9 cellular contexts compared by ENCODE assay signal in the genomic region with DNA sequence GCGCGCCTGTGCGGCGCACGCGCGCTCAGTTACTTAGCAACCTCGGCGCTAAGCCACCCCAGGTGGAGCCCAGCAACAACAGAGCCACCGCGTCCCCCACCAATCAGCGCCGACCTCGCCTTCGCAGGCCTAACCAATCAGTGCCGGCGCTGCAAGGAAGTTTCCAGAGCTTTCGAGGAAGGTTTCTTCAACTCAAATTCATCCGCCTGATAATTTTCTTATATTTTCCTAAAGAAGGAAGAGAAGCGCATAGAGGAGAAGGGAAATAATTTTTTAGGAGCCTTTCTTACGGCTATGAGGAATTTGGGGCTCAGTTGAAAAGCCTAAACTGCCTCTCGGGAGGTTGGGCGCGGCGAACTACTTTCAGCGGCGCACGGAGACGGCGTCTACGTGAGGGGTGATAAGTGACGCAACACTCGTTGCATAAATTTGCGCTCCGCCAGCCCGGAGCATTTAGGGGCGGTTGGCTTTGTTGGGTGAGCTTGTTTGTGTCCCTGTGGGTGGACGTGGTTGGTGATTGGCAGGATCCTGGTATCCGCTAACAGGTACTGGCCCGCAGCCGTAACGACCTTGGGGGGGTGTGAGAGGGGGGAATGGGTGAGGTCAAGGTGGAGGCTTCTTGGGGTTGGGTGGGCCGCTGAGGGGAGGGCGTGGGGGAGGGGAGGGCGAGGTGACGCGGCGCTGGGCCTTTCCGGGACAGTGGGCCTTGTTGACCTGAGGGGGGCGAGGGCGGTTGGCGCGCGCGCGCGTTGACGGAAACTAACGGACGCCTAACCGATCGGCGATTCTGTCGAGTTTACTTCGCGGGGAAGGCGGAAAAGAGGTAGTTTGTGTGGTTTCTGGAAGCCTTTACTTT. TPM values are rescaled to one million over a fixed set of nuclear protein-coding genes. Genes with fewer than 3 reads are reported as not detected.
DNase-seq lines count a peak whose midpoint lies in the region; ATAC-seq, FAIRE-seq and TF ChIP-seq lines count a peak whose summit lies in the region.
"Had no signal": no experiment of that assay in that cellular context is flagged by ENCODE, and none has a peak within 500 bp of the region (broad histone marks: within the 10 kb centered on the region; RNA-seq: fewer than 3 reads in every experiment).

A gene (plus strand): TSS at position 452 of the 856 bp plus-strand sequence. CDS start 817 bp downstream, outside the sequence.

- peaks cover 15% of the 10 kb centered on the region for H4K20me1 ChIP-seq in keratinocyte (ENCODE audit: control insufficient read depth, extremely low read depth, insufficient read depth, low read length)

- no peak for FAIRE-seq in keratinocyte (lab: Jason Lieb, UNC)
- FAIRE-seq: colon had no signal

- DNase-seq in AG08395 (ENCODE audit: low spot score) (peak; percentile 95), NCI-H345 treated with DMSO at 0.1 percent for 48 hours (lab: John Stamatoyannopoulos, UW; ENCODE audit: unreplicated experiment) (peak; percentile 86), cerebellar cortex (ENCODE audit: low spot score) (peak; percentile 94), keratinocyte (ENCODE audit: low read depth, low spot score) (peak; percentile 93)
- DNase-seq in stimulated activated CD4-positive, alpha-beta T cell treated with anti-CD3 and anti-CD28 coated beads, Interleukin-15, amount 100 ng/mL, for 1 hour (ENCODE audit: low read depth in 1 of 2, low spot score in 1 of 2), result peak; percentile 84 to 90

- H2AFZ ChIP-seq in keratinocyte (ENCODE audit: control insufficient read depth, low read length), result peak within 1 kb of the TSS; percentile 98

- peaks cover 21% of the 10 kb centered on the region for H3K4me1 ChIP-seq in keratinocyte (ENCODE audit: control insufficient read depth, extremely low read depth, insufficient read depth, low read length)

- ATAC-seq in GM18873 (IDR thresholded peaks at IDR 0.05; ENCODE audit: low FRiP score, unreplicated experiment) (peak; percentile 86), HG03159 (IDR thresholded peaks at IDR 0.05; ENCODE audit: unreplicated experiment) (peak; percentile 93)
- peak; percentile 98 to 99 for ATAC-seq in activated CD4-positive, CD25-positive, alpha-beta regulatory T cell treated with anti-CD3 and anti-CD28 coated beads, Interleukin-2, amount 50 U/mL, for 24 hours

- peak within 1 kb of the TSS; percentile 99 for H3K27ac ChIP-seq in keratinocyte (ENCODE audit: control insufficient read depth, insufficient read depth, low read length)

- peak within 1 kb of the TSS; percentile 61 to 98 (median 95) for H3K4me3 ChIP-seq in keratinocyte (ENCODE audit: control insufficient read depth in 2 of 3, extremely low read depth in 1 of 3, insufficient read depth in 2 of 3, low read depth in 1 of 3, low read length in 3 of 3)

- peaks cover 2 to 6% of the 10 kb centered on the region in 2 experiments for H3K36me3 ChIP-seq in keratinocyte (ENCODE audit: control insufficient read depth in 2 of 2, extremely low read depth in 1 of 2, insufficient read depth in 2 of 2, low read length in 2 of 2)

- H3K9me1 ChIP-seq in keratinocyte (ENCODE audit: control insufficient read depth, extremely low read depth, insufficient read depth, low read length), result no peaks in the 10 kb centered on the region

- H3K4me2 ChIP-seq in keratinocyte (ENCODE audit: control insufficient read depth, extremely low read depth, insufficient read depth, low read depth, low read length), result peak within 1 kb of the TSS; percentile 94

- no peaks in the 10 kb centered on the region for H3K27me3 ChIP-seq in keratinocyte (ENCODE audit: control insufficient read depth, extremely low read depth, insufficient read depth, low read length)

- TF ChIP-seq CTCF in keratinocyte (optimal IDR thresholded peaks at IDR 0.05 in 1 of 3, IDR thresholded peaks at IDR 0.05 in 1 of 3, conservative IDR thresholded peaks at IDR 0.05 in 1 of 3; ENCODE audit: extremely low read depth in 1 of 3, insufficient read depth in 2 of 3, low read length in 3 of 3), result peak in 1 of 3 experiments; percentile 4

- H3K9ac ChIP-seq in keratinocyte (ENCODE audit: control insufficient read depth, extremely low read depth, insufficient read depth, low read length), result peak within 1 kb of the TSS; percentile 94

- dilution Hi-C loops in keratinocyte (cut with MboI; ENCODE audit: extremely low pct_ligation_motif_present, low sequenced_read_pairs), result no loop called here

- H3K79me2 ChIP-seq in keratinocyte (ENCODE audit: control insufficient read depth, insufficient read depth, low read length), result peaks cover 19% of the 10 kb centered on the region

- no peaks in the 10 kb centered on the region for H3K9me3 ChIP-seq in keratinocyte (ENCODE audit: control insufficient read depth, low read depth, low read length)

RNA-seq across cellular contexts. Expression of the gene that starts here (rescaled TPM):
- polyA plus RNA-seq in keratinocyte, result 533 to 846 TPM (median 762 TPM) in 3 replicates
- 1,565 TPM for polyA plus RNA-seq in keratinocyte (2011; ENCODE audit: low read depth)
- 801 and 945 TPM in 2 replicates for polyA plus RNA-seq in keratinocyte (2011; cell fraction: cytosol; rRNA removed)
- polyA plus RNA-seq in keratinocyte (2011; cell fraction: nucleus; rRNA removed), result 771 and 944 TPM in 2 replicates
- 1,038 and 1,360 TPM in 2 replicates for polyA plus RNA-seq in keratinocyte (2012; ENCODE audit: low replicate concordance)
- polyA minus RNA-seq in keratinocyte, result 792 to 880 TPM (median 870 TPM) in 3 replicates
- polyA minus RNA-seq in keratinocyte (2011; cell fraction: cytosol; rRNA and poly(A)+ RNA removed), result 525 TPM
- 230 and 326 TPM in 2 replicates for polyA minus RNA-seq in keratinocyte (2011; cell fraction: nucleus; rRNA and poly(A)+ RNA removed)

Comparison
In these comparisons a context has a peak if more than half of its experiments do, and no peak if none do; other contexts are left out.
1. Peak in every context shown above with its lines: DNase-seq, ATAC-seq, H3K4me3 ChIP-seq and H3K27ac ChIP-seq.